Comparison of ENCODE assay signal across 11 cellular contexts in the genomic region with DNA sequence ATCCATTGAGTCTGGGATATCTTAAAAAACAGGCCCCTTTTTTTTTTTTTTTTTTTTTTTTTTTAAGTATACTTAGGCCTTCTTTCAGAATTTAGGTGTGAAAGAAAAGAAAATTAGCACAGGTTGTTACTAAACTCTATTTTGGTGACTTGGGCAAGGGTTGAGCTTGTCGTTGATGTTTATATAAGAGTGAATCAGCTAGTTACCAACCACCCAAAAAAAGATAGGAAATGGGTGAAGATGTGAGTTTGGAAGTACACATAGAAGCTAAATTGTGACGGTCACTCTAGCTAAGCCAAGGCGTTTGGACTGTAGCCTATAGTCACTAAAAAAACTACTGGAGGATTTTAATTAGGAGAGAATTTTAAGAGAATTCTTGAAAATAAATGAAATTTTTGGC.
"Had no signal": no experiment of that assay in that cellular context is flagged by ENCODE, and none has a peak within 500 bp of the region (broad histone marks: within the 10 kb centered on the region; RNA-seq: fewer than 3 reads in every experiment).

No MANE protein-coding gene starts in this region.

- H2AFZ ChIP-seq: GM23248, GM23338 had no signal

- H3K4me2 ChIP-seq: GM23338 had no signal

- H3K9me3 ChIP-seq: HAP-1 had no signal

- H3K4me1 Mint-ChIP-seq: GM23338, H9 had no signal

- H3K4me3 Mint-ChIP-seq: GM23338, H9, HFFc6 had no signal

- DNase-seq: GM23248, GOT3, H7, H9, HCEC 1CT, HFFc6 had no signal

- H3K9ac ChIP-seq: GM23248 had no signal

- FAIRE-seq: H1, H54 had no signal

- ATAC-seq: GM23338, HCT116 had no signal

- H3K36me3 ChIP-seq: HAP-1 had no signal

- H3K4me1 ChIP-seq: HAP-1 had no signal

- H3K27ac Mint-ChIP-seq: GM23338, H9, HFFc6 had no signal

- H3K27ac ChIP-seq: GM23248 had no signal

- H3K4me3 ChIP-seq: GM23248, GM23338, HAP-1 had no signal
